2 cellular contexts compared by ENCODE assay signal in genomic region chr2:21411796-21412195, GRCh38.
TF ChIP-seq lines count a peak whose summit lies in the region.

No MANE protein-coding gene starts in this region.

TF ChIP-seq in IMR-90, 13 proteins besides CTCF, POLR2A, EP300 and RAD21 (continued from another document):
- no peak for TF ChIP-seq MXI1 (IDR thresholded peaks at IDR 0.05; ENCODE audit: borderline replicate concordance, low read depth, low read length)

TF ChIP-seq in neural cell, 6 proteins besides CTCF, POLR2A, EP300 and RAD21 (continued from another document):
- TF ChIP-seq REST (IDR thresholded peaks at IDR 0.05; ENCODE audit: borderline replicate concordance): no peak
- no peak for TF ChIP-seq SMC3 (conservative IDR thresholded peaks at IDR 0.05; ENCODE audit: poor library complexity)
- no peak for TF ChIP-seq TAF1 (IDR thresholded peaks at IDR 0.05; ENCODE audit: low read depth)
- TF ChIP-seq MXI1 (conservative IDR thresholded peaks at IDR 0.05; ENCODE audit: poor library complexity, severe bottlenecking): no peak
